ENCODE assay signal across 15 cellular contexts in the genomic region with DNA sequence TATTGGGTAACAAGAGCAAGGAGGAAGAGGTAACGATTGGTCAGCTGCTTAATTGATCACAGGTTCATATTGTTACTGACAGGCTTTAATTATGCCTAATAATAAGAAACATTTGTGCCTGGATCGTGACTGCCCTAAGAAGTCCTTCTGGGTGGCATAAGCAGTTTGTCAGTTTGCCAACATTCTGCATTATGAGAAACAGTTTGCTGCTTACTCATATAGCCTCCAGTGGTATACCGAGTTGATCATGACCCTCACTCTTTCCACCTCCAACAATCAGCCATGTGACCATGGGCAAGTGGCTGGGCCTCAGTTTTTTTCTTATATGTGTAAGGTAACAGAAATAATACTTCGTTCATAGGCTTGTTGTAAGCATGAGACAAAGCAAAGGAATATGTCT.
DNase-seq lines count a peak whose midpoint lies in the region; ATAC-seq and TF ChIP-seq lines count a peak whose summit lies in the region.
"Had no signal": no experiment of that assay in that cellular context is flagged by ENCODE, and none has a peak within 500 bp of the region (broad histone marks: within the 10 kb centered on the region; RNA-seq: fewer than 3 reads in every experiment).

No MANE protein-coding gene starts in this region.

- no peak overlapping the region for H3K4me3 ChIP-seq in osteoblast (ENCODE audit: insufficient read depth, low read length)
- H3K4me3 ChIP-seq: neural progenitor cell had no signal

- H3K4me2 ChIP-seq in osteoblast (ENCODE audit: insufficient read depth, low read length), result no peak overlapping the region
- H3K4me2 ChIP-seq: neural progenitor cell had no signal

- CTCF ChIA-PET in RWPE1 (lab: Yijun Ruan, JAX), result no interaction called here

- no peaks in the 10 kb centered on the region for H3K27me3 ChIP-seq in osteoblast (ENCODE audit: insufficient read depth, low read length)
- H3K27me3 ChIP-seq: neural progenitor cell had no signal

- H3K4me1 ChIP-seq in osteoblast (ENCODE audit: insufficient read depth, low read length), result peaks cover 5% of the 10 kb centered on the region
- H3K4me1 ChIP-seq: neural progenitor cell had no signal

- no peaks in the 10 kb centered on the region for H4K20me1 ChIP-seq in osteoblast (ENCODE audit: insufficient read depth, low read length)

- peaks cover 5% of the 10 kb centered on the region for H3K9me3 ChIP-seq in osteoblast (ENCODE audit: low read depth, low read length)

- POLR2A ChIA-PET in RWPE1 (lab: Yijun Ruan, JAX; ENCODE audit: low non-redundant PET), result no interaction called here

- no peaks in the 10 kb centered on the region for H3K36me3 ChIP-seq in osteoblast (ENCODE audit: insufficient read depth, low read length)
- H3K36me3 ChIP-seq: neural progenitor cell had no signal

- no peak for TF ChIP-seq CTCF in RWPE1 (conservative IDR thresholded peaks at IDR 0.05; ENCODE audit: low read depth)
- no peak for TF ChIP-seq CTCF in osteoblast (IDR thresholded peaks at IDR 0.05; ENCODE audit: extremely low read depth, low read depth, low read length)

- no peak overlapping the region for H3K27ac ChIP-seq in RWPE1
- H3K27ac ChIP-seq in osteoblast (ENCODE audit: low read depth, low read length), result no peak overlapping the region
- H3K27ac ChIP-seq: neural progenitor cell had no signal

- DNase-seq in GM04504 (ENCODE audit: low read depth) (peak; percentile 60), RWPE1 (ENCODE audit: low spot score) (peak; percentile 14), dedifferentiated amniotic fluid mesenchymal stem cell (ENCODE audit: extremely low spot score) (peak; percentile 63), osteoblast (ENCODE audit: insufficient read length, low spot score, missing footprints) (no peak), NAMALWA (ENCODE audit: low spot score) (no peak)
- DNase-seq: activated CD4-positive, alpha-beta T cell treated with anti-CD3 and anti-CD28 coated beads for 36 hours; mesendoderm; NCI-H1105; OCI-M1; stimulated activated naive B cell treated with anti-CD40 and anti-IgM and Interleukin-4, amounts not matched to agents 10 μg/mL and 1 μg/mL and 100 μg/mL, for 72 hours; T-helper 1 cell had no signal

- no peaks in the 10 kb centered on the region for H3K79me2 ChIP-seq in osteoblast (ENCODE audit: insufficient read depth, low read length)

- ATAC-seq in GM18909 (IDR thresholded peaks at IDR 0.05; ENCODE audit: poor library complexity, unreplicated experiment) (no peak), GM21717 (IDR thresholded peaks at IDR 0.05; ENCODE audit: unreplicated experiment) (no peak), HG03108 (IDR thresholded peaks at IDR 0.05; ENCODE audit: unreplicated experiment) (no peak)
- ATAC-seq: activated CD4-positive, alpha-beta T cell treated with anti-CD3 and anti-CD28 coated beads for 36 hours; stimulated activated naive B cell treated with anti-CD40 and anti-IgM and Interleukin-4, amounts not matched to agents 10 μg/mL and 1 μg/mL and 100 μg/mL, for 72 hours had no signal

- peak overlapping the region; percentile 5 for H2AFZ ChIP-seq in osteoblast (ENCODE audit: low read length)
- H2AFZ ChIP-seq: neural progenitor cell had no signal

Comparison
In these comparisons a context has a peak if more than half of its experiments do, and no peak if none do; other contexts are left out.
1. DNase-seq: peak in GM04504 (single experiment), RWPE1 (single experiment) and dedifferentiated amniotic fluid mesenchymal stem cell (single experiment); none in osteoblast (single experiment) and NAMALWA (single experiment).